Comparison of ENCODE assay signal across 13 cellular contexts in the genomic region with DNA sequence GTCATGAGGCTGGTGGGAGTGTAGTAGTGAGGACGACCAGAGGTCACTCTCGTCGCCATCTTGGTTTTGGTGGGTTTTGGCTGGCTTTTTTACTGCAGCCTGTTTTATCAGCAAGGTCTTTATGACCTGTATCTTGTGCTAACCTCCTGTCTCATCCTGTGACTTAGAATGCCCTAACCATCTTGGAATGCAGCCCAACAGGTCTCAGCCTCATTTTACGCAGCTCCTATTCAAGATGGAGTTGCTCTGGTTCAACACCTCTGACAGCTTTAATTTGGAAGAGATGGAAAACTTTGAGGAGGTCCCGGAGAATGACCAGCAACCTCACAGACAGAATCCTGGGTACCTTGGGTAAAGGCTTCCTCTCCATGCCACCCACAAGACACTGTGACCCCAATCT. TPM values are rescaled to one million over a fixed set of nuclear protein-coding genes. Genes with fewer than 3 reads are reported as not detected.
"Had no signal": no experiment of that assay in that cellular context is flagged by ENCODE, and none has a peak within 500 bp of the region (broad histone marks: within the 10 kb centered on the region; RNA-seq: fewer than 3 reads in every experiment).

No MANE protein-coding gene starts in this region.

RNA-seq across cellular contexts. Expression of a gene that starts 10.4 kb away (rescaled TPM):
- total RNA-seq: activated B cell treated with CpG ODN at 0.5 μM for 24 hours; activated CD4-positive, alpha-beta memory T cell treated with anti-CD3 and anti-CD28 coated beads for 36 hours; activated CD4-positive, alpha-beta memory T cell treated with anti-CD3 and anti-CD28 coated beads, Interleukin-2, amount 10 ng/mL, durations not matched to agents 7 days and 5 days; activated CD4-positive, alpha-beta T cell treated with anti-CD3 and anti-CD28 coated beads for 36 hours; activated CD4-positive, alpha-beta T cell treated with anti-CD3 and anti-CD28 coated beads, Interleukin-2, amount 10 ng/mL, durations not matched to agents 7 days and 5 days; activated CD8-positive, alpha-beta memory T cell treated with anti-CD3 and anti-CD28 coated beads for 36 hours; activated CD8-positive, alpha-beta memory T cell treated with anti-CD3 and anti-CD28 coated beads, Interleukin-2, amount 10 ng/mL, durations not matched to agents 7 days and 5 days; activated CD8-positive, alpha-beta T cell treated with anti-CD3 and anti-CD28 coated beads for 36 hours; activated CD8-positive, alpha-beta T cell treated with anti-CD3 and anti-CD28 coated beads, Interleukin-2, amount 10 ng/mL, durations not matched to agents 7 days and 5 days; T-cell; T-helper 1 cell treated with Interleukin-12 subunit alpha and Interleukin-12 subunit beta and Interleukin-4 antibody, amounts not matched to agents 30 ng/mL and 1 ng/mL, for 36 hours; T-helper 17 cell; T-helper 2 cell treated with Interferon-gamma antibody and Interleukin-4, amounts not matched to agents 100 ng/mL and 5 ng/mL, for 36 hours had no signal
